10 cellular contexts compared by ENCODE assay signal in genomic region chr7:7051221-7051877, GRCh38.
A peak's percentile ranks its signal among the peaks of the same experiment; 100 is the strongest.
DNase-seq lines count a peak whose midpoint lies in the region; ATAC-seq, FAIRE-seq and TF ChIP-seq lines count a peak whose summit lies in the region.
"Had no signal": no experiment of that assay in that cellular context is flagged by ENCODE, and none has a peak within 500 bp of the region (broad histone marks: within the 10 kb centered on the region; RNA-seq: fewer than 3 reads in every experiment).

No MANE protein-coding gene starts in this region.

- intact Hi-C loops in OCI-LY7 (cut with micrococcal nuclease; ENCODE audit: unreplicated experiment) (no loop called here), ascending aorta (cut with DNase I) (no loop called here), esophagus muscularis mucosa (cut with DNase I) (no loop called here)
- intact Hi-C loops in activated CD4-positive, alpha-beta T cell treated with anti-CD3 and anti-CD28 coated beads for 36 hours (cut with DNase I, micrococcal nuclease) = no loop called here

- peak; percentile 66 for FAIRE-seq in GM12892 (lab: Jason Lieb, UNC)

- no peaks in the 10 kb centered on the region for H3K79me2 ChIP-seq in OCI-LY7 (ENCODE audit: insufficient read depth, low read depth, low read length)

- no peak overlapping the region for H3K4me3 Mint-ChIP-seq in activated CD4-positive, alpha-beta T cell treated with anti-CD3 and anti-CD28 coated beads for 36 hours

- 67% methylated on average over 4 of the region's 4 CpGs for WGBS in esophagus muscularis mucosa

- H3K27me3 Mint-ChIP-seq in activated CD4-positive, alpha-beta T cell treated with anti-CD3 and anti-CD28 coated beads for 36 hours = no peaks in the 10 kb centered on the region

- no peak overlapping the region for H3K27ac Mint-ChIP-seq in activated CD4-positive, alpha-beta T cell treated with anti-CD3 and anti-CD28 coated beads for 36 hours

- H3K9me3 ChIP-seq in OCI-LY7 (ENCODE audit: low read length) (no peaks in the 10 kb centered on the region), ascending aorta (no peaks in the 10 kb centered on the region), esophagus muscularis mucosa (no peaks in the 10 kb centered on the region)

- no peak for TF ChIP-seq EP300 in esophagus muscularis mucosa (IDR thresholded peaks at IDR 0.05)

- no peak for TF ChIP-seq CTCF in OCI-LY7 (conservative IDR thresholded peaks at IDR 0.05; ENCODE audit: low read length)
- TF ChIP-seq CTCF in ascending aorta (IDR thresholded peaks at IDR 0.05) = no peak
- no peak for TF ChIP-seq CTCF in esophagus muscularis mucosa (IDR thresholded peaks at IDR 0.05)

- H3K9me2 ChIP-seq in OCI-LY7 (ENCODE audit: insufficient read depth, low read length) = 0 out of 2 replicates have a peak, but pooled peaks cover 2% of the 10 kb centered on the region

- H3K36me3 ChIP-seq in OCI-LY7 (ENCODE audit: insufficient read depth, low read length) = no peaks in the 10 kb centered on the region
- no peaks in the 10 kb centered on the region for H3K36me3 ChIP-seq in ascending aorta
- no peaks in the 10 kb centered on the region for H3K36me3 ChIP-seq in esophagus muscularis mucosa

- POLR2A ChIA-PET in OCI-LY7 (lab: Charles Lee) = interaction anchor here (0.9 to 1.0 kb wide), 2 partner anchors 19 to 39 kb away, joined by 3 to 4 read pairs; no protein-coding TSS in a partner anchor
- POLR2A ChIA-PET in activated CD4-positive, alpha-beta T cell treated with anti-CD3 and anti-CD28 coated beads for 36 hours (lab: Charles Lee) = no interaction called here

- H3K27me3 ChIP-seq in ascending aorta (no peaks in the 10 kb centered on the region), esophagus muscularis mucosa (no peaks in the 10 kb centered on the region)

- H4K20me1 ChIP-seq in OCI-LY7 (ENCODE audit: insufficient read depth, low read length) = no peaks in the 10 kb centered on the region

- peak overlapping the region; percentile 61; the same call in 1 of the 2 replicates for H2AFZ ChIP-seq in OCI-LY7 (ENCODE audit: low read length)

- TF ChIP-seq POLR2A in GM12892 (IDR thresholded peaks at IDR 0.05; ENCODE audit: low read depth, low read length) (no peak), esophagus muscularis mucosa (IDR thresholded peaks at IDR 0.05; ENCODE audit: low read depth) (no peak)

- H3K9me3 Mint-ChIP-seq in activated CD4-positive, alpha-beta T cell treated with anti-CD3 and anti-CD28 coated beads for 36 hours (ENCODE audit: low read depth) = no peaks in the 10 kb centered on the region

- H3K4me1 Mint-ChIP-seq in activated CD4-positive, alpha-beta T cell treated with anti-CD3 and anti-CD28 coated beads for 36 hours = no peaks in the 10 kb centered on the region

- BruUV-seq in OCI-LY7 (replicated peaks; lab: Mats Ljungman, UMichigan) = no TSS peak

- CTCF ChIA-PET in OCI-LY7 (lab: Charles Lee; ENCODE audit: unreplicated experiment) = no interaction called here
- CTCF ChIA-PET in activated CD4-positive, alpha-beta T cell treated with anti-CD3 and anti-CD28 coated beads for 36 hours (lab: Charles Lee) = no interaction called here

- DNase-seq in GM12892 (ENCODE audit: insufficient read length) = peak; percentile 4
- DNase-seq in OCI-LY7 (ENCODE audit: low spot score) = peak; percentile 17
- DNase-seq in mucosa of gallbladder (ENCODE audit: low spot score) = peak; percentile 16
- no peak for DNase-seq in NCI-H1105 (lab: John Stamatoyannopoulos, UW)
- DNase-seq in ascending aorta (ENCODE audit: low spot score in 2 of 2) = no peak
- no peak for DNase-seq in esophagus muscularis mucosa (ENCODE audit: extremely low spot score)
- no peak for DNase-seq in activated CD4-positive, alpha-beta T cell treated with anti-CD3 and anti-CD28 coated beads for 36 hours
- DNase-seq: dermis blood vessel endothelial cell had no signal

- no peaks in the 10 kb centered on the region for H3K36me3 Mint-ChIP-seq in activated CD4-positive, alpha-beta T cell treated with anti-CD3 and anti-CD28 coated beads for 36 hours (ENCODE audit: low read depth)

- H3K4me1 ChIP-seq in OCI-LY7 (ENCODE audit: insufficient read depth, low read length, poor library complexity, severe bottlenecking) (peaks cover 4% of the 10 kb centered on the region), ascending aorta (no peaks in the 10 kb centered on the region), esophagus muscularis mucosa (no peaks in the 10 kb centered on the region)

- H3K4me2 ChIP-seq in OCI-LY7 (ENCODE audit: low read length) = 0 out of 2 replicates have a peak overlapping the region, but pooled peaks have one; percentile 39

- no peak overlapping the region for H3K27ac ChIP-seq in OCI-LY7 (ENCODE audit: low read depth, low read length, poor library complexity, severe bottlenecking)
- H3K27ac ChIP-seq in ascending aorta = no peak overlapping the region
- no peak overlapping the region for H3K27ac ChIP-seq in esophagus muscularis mucosa (replicated peaks in 1 of 4)

- no peak overlapping the region for H3K4me3 ChIP-seq in OCI-LY7 (ENCODE audit: low read depth, low read length, poor library complexity, severe bottlenecking)
- H3K4me3 ChIP-seq in ascending aorta = no peak overlapping the region
- no peak overlapping the region for H3K4me3 ChIP-seq in esophagus muscularis mucosa

- ATAC-seq in HG02798 (IDR thresholded peaks at IDR 0.05; ENCODE audit: poor library complexity, unreplicated experiment) = peak; percentile 77
- ATAC-seq in activated CD4-positive, alpha-beta T cell treated with anti-CD3 and anti-CD28 coated beads for 36 hours = no peak
- ATAC-seq: activated CD4-positive, CD25-positive, alpha-beta regulatory T cell treated with anti-CD3 and anti-CD28 coated beads, Interleukin-2, amount 50 U/mL, for 24 hours had no signal

Comparison
In these comparisons a context has a peak if more than half of its experiments do, and no peak if none do; other contexts are left out.
1. DNase-seq: peak in GM12892 (single experiment), OCI-LY7 (single experiment) and mucosa of gallbladder (single experiment); none in NCI-H1105 (single experiment), ascending aorta (0 of 2), esophagus muscularis mucosa (single experiment) and activated CD4-positive, alpha-beta T cell treated with anti-CD3 and anti-CD28 coated beads for 36 hours (single experiment).